ENCODE assay signal across 8 cellular contexts in genomic region chr2:48530033-48530804, GRCh38. TPM values are rescaled to one million over a fixed set of nuclear protein-coding genes. Genes with fewer than 3 reads are reported as not detected.
A peak's percentile ranks its signal among the peaks of the same experiment; 100 is the strongest.
DNase-seq lines count a peak whose midpoint lies in the region; ATAC-seq, FAIRE-seq and TF ChIP-seq lines count a peak whose summit lies in the region.

A gene with protein sequence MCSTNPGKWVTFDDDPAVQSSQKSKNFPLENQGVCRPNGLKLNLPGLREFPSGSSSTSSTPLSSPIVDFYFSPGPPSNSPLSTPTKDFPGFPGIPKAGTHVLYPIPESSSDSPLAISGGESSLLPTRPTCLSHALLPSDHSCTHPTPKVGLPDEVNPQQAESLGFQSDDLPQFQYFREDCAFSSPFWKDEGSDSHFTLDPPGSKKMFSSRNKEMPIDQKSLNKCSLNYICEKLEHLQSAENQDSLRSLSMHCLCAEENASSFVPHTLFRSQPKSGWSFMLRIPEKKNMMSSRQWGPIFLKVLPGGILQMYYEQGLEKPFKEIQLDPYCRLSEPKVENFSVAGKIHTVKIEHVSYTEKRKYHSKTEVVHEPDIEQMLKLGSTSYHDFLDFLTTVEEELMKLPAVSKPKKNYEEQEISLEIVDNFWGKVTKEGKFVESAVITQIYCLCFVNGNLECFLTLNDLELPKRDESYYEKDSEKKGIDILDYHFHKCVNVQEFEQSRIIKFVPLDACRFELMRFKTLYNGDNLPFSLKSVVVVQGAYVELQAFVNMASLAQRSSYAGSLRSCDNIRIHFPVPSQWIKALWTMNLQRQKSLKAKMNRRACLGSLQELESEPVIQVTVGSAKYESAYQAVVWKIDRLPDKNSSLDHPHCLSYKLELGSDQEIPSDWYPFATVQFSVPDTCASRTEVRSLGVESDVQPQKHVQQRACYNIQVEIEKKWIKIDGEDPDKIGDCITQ (plus strand): TSS chr2:48530154. CDS start chr2:48580634, 50,480 bp downstream.

- TF ChIP-seq CTCF in BJ (IDR thresholded peaks at IDR 0.05; ENCODE audit: insufficient read depth, low read depth, low read length) (peak; percentile 21; the same call in 1 of the 2 replicates), cardiac muscle cell (IDR thresholded peaks at IDR 0.05; ENCODE audit: low read depth, low read length) (peak; percentile 13), pancreas (IDR thresholded peaks at IDR 0.05) (no peak)

- DNase-seq in BJ (ENCODE audit: low read depth) (no peak), NCI-H69 (lab: John Stamatoyannopoulos, UW) (peak; percentile 59), activated gamma-delta T cell treated with Interleukin-2 at 50 U/mL for 16 hours (peak; percentile 11), cardiac muscle cell (ENCODE audit: low read depth in 1 of 2, low spot score in 1 of 2) (peak; percentile 53 to 83), pancreas (peak; percentile 15 to 65 (median 46)), DMS153 treated with DMSO at 0.1 percent for 48 hours (lab: John Stamatoyannopoulos, UW; ENCODE audit: unreplicated experiment) (no peak)

- peak within 1 kb of the TSS; percentile 69 for H3K27ac ChIP-seq in cardiac muscle cell
- peak within 1 kb of the TSS in 2 of 4 donors; percentile 50 to 63 for H3K27ac ChIP-seq in pancreas

- POLR2A ChIA-PET in BJ (lab: Charles Lee), result no interaction called here

- FAIRE-seq in pancreas (lab: Jason Lieb, UNC), result no peak

- H3K4me1 ChIP-seq in cardiac muscle cell (ENCODE audit: low read depth), result peaks cover 6% of the 10 kb centered on the region
- no peaks in the 10 kb centered on the region for H3K4me1 ChIP-seq in pancreas

- H3K36me3 ChIP-seq in BJ (ENCODE audit: control insufficient read depth, insufficient read depth, low read length) (no peaks in the 10 kb centered on the region), cardiac muscle cell (no peaks in the 10 kb centered on the region), pancreas (no peaks in the 10 kb centered on the region)

- peaks cover 2% of the 10 kb centered on the region; the same call in 1 of the 2 replicates for H3K27me3 ChIP-seq in BJ (ENCODE audit: control insufficient read depth, insufficient read depth, low read length)
- H3K27me3 ChIP-seq in cardiac muscle cell, result no peaks in the 10 kb centered on the region
- H3K27me3 ChIP-seq in pancreas, result no peaks in the 10 kb centered on the region

- H3K9me3 ChIP-seq in cardiac muscle cell (ENCODE audit: low read depth) (no peaks in the 10 kb centered on the region), pancreas (no peaks in the 10 kb centered on the region)

- CTCF ChIA-PET in BJ (lab: Yijun Ruan, JAX), result interaction anchor here (1.0 to 1.7 kb wide), 3 partner anchors 15 to 60 kb away, joined by 3 to 6 read pairs (median 5); no protein-coding TSS in a partner anchor

- H3K4me3 ChIP-seq in BJ (ENCODE audit: low read depth, low read length) (peak within 1 kb of the TSS; percentile 81), cardiac muscle cell (peak within 1 kb of the TSS; percentile 94), pancreas (peak within 1 kb of the TSS; percentile 43 to 76 (median 54))

- ATAC-seq in GM19452 (IDR thresholded peaks at IDR 0.05; ENCODE audit: unreplicated experiment) (peak; percentile 55), pancreas (peak; percentile 70 to 86 (median 72)), HG03460 (IDR thresholded peaks at IDR 0.05; ENCODE audit: unreplicated experiment) (no peak)

- intact Hi-C loops in pancreas (cut with DNase I), result no loop called here

- 0 to 1% methylated on average over 46 to 55 of the region's 62 CpGs for WGBS in pancreas, 2 donors

RNA-seq across cellular contexts. Expression of the gene that starts here (rescaled TPM):
- polyA plus RNA-seq in BJ (2011; rRNA removed), result 4.0 and 5.6 TPM in 2 replicates
- polyA minus RNA-seq in BJ (2011; rRNA and poly(A)+ RNA removed), result 4.5 and 4.9 TPM in 2 replicates
- total RNA-seq in cardiac muscle cell, result 6.5 and 9.5 TPM in 2 replicates
- polyA plus RNA-seq in cardiac muscle cell, result 4.9 and 7.5 TPM in 2 replicates
- 1 to 10 TPM; 1.2 to 4.9 (median 2.4) TPM for total RNA-seq in pancreas
- 1 to 10 TPM; 1.7 to 1.9 TPM for polyA plus RNA-seq in pancreas

Comparison
In these comparisons a context has a peak if more than half of its experiments do, and no peak if none do; other contexts are left out.
1. DNase-seq: peak in NCI-H69 (single experiment), activated gamma-delta T cell treated with Interleukin-2 at 50 U/mL for 16 hours (single experiment), cardiac muscle cell (2 of 2) and pancreas (6 of 6); none in BJ (single experiment) and DMS153 treated with DMSO at 0.1 percent for 48 hours (single experiment).
2. CTCF ChIP-seq: peak in BJ (single experiment) and cardiac muscle cell (single experiment); none in pancreas (0 of 4).
3. Peak in every context shown above with its lines, with median percentiles within 50 percentile points of each other: H3K4me3 ChIP-seq.